In the genomic region with DNA sequence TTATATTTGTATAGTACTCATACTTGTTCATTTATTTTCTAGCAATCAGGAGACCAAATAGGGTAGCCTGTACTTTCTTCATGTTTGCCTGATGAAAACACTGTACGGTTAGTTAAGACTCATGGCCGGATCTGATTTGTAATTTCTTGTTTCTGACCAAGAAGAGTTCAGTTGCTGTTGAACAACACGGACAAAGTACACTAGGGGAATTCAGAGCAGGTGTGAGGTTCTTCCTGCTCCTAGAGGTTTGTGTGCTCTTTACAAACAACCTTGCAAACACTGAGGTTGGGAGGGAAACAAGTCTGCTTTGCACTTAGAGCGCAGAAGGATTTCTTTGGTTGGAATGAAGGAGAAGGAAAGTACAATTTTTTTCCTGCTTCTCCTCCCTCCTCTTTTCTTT, we compare ENCODE assay signal across 9 cellular contexts.
A peak's percentile ranks its signal among the peaks of the same experiment; 100 is the strongest.
DNase-seq lines count a peak whose midpoint lies in the region; ATAC-seq and TF ChIP-seq lines count a peak whose summit lies in the region.
"Had no signal": no experiment of that assay in that cellular context is flagged by ENCODE, and none has a peak within 500 bp of the region (broad histone marks: within the 10 kb centered on the region; RNA-seq: fewer than 3 reads in every experiment).

No MANE protein-coding gene starts in this region.

- TF ChIP-seq CTCF in Peyer's patch (IDR thresholded peaks at IDR 0.05) (peak in 2 of 6 experiments; percentile 13 to 26), sigmoid colon (IDR thresholded peaks at IDR 0.05) (no peak)

- H3K4me1 Mint-ChIP-seq in activated T-cell treated with anti-CD3 and anti-CD28 coated beads, Interleukin-2, amount 50 U/mL, for 4 hours (ENCODE audit: low read depth), result peaks cover 5% of the 10 kb centered on the region

- H3K36me3 ChIP-seq in Peyer's patch, result no peaks in the 10 kb centered on the region
- H3K36me3 ChIP-seq in sigmoid colon, result no peaks in the 10 kb centered on the region

- TF ChIP-seq POLR2A in Peyer's patch (IDR thresholded peaks at IDR 0.05) (no peak), sigmoid colon (IDR thresholded peaks at IDR 0.05) (no peak)

- no peaks in the 10 kb centered on the region for H3K9me3 Mint-ChIP-seq in activated T-cell treated with anti-CD3 and anti-CD28 coated beads, Interleukin-2, amount 50 U/mL, for 4 hours

- WGBS in sigmoid colon, 2 donors, result 6 to 31% methylated on average over 4 of the region's 4 CpGs

- DNase-seq in Peyer's patch (no peak), sigmoid colon (no peak), OCI-M1 (lab: John Stamatoyannopoulos, UW) (no peak), NCI-H1436 treated with DMSO at 0.1 percent for 48 hours (lab: John Stamatoyannopoulos, UW) (no peak), posterior cingulate gyrus (no peak)
- DNase-seq in activated T-cell treated with anti-CD3 and anti-CD28 coated beads, Interleukin-2, amount 50 U/mL, for 4 hours, result no peak
- DNase-seq: NCI-H345 had no signal

- H3K4me3 ChIP-seq in Peyer's patch, result no peak overlapping the region
- no peak overlapping the region for H3K4me3 ChIP-seq in sigmoid colon

- H3K4me1 ChIP-seq in Peyer's patch (peaks cover 0 to 63% (median 11%) of the 10 kb centered on the region in 4 donors), sigmoid colon (peaks cover 0 to 86% (median 74%) of the 10 kb centered on the region in 4 donors)

- intact Hi-C loops in sigmoid colon (cut with DNase I) (no loop called here), posterior cingulate gyrus (cut with DNase I) (no loop called here)

- H3K36me3 Mint-ChIP-seq in activated T-cell treated with anti-CD3 and anti-CD28 coated beads, Interleukin-2, amount 50 U/mL, for 4 hours (ENCODE audit: insufficient read depth), result no peaks in the 10 kb centered on the region

- no peak for TF ChIP-seq EP300 in sigmoid colon (IDR thresholded peaks at IDR 0.05)

- ATAC-seq in GM19023 (IDR thresholded peaks at IDR 0.05; ENCODE audit: unreplicated experiment) (peak; percentile 27), HG02840 (IDR thresholded peaks at IDR 0.05; ENCODE audit: low FRiP score, unreplicated experiment) (peak; percentile 24)
- ATAC-seq in activated T-cell treated with anti-CD3 and anti-CD28 coated beads, Interleukin-2, amount 50 U/mL, for 4 hours, result no peak

- peaks cover 13% of the 10 kb centered on the region for H3K27me3 Mint-ChIP-seq in activated T-cell treated with anti-CD3 and anti-CD28 coated beads, Interleukin-2, amount 50 U/mL, for 4 hours (ENCODE audit: low read depth)

- H3K4me3 Mint-ChIP-seq in activated T-cell treated with anti-CD3 and anti-CD28 coated beads, Interleukin-2, amount 50 U/mL, for 4 hours, result no peak overlapping the region

- H3K27ac ChIP-seq in Peyer's patch (peak overlapping the region; percentile 32 to 72 (median 59)), sigmoid colon (peak overlapping the region; percentile 14 to 61 (median 52))

- H3K9me3 ChIP-seq in Peyer's patch (no peaks in the 10 kb centered on the region), sigmoid colon (no peaks in the 10 kb centered on the region)

- H3K27me3 ChIP-seq in Peyer's patch (no peaks in the 10 kb centered on the region), sigmoid colon (no peaks in the 10 kb centered on the region)

Comparison
In these comparisons a context has a peak if more than half of its experiments do, and no peak if none do; other contexts are left out.
1. ATAC-seq: peak in GM19023 (single experiment) and HG02840 (single experiment); none in activated T-cell treated with anti-CD3 and anti-CD28 coated beads, Interleukin-2, amount 50 U/mL, for 4 hours (0 of 2).